1 cellular context compared by ENCODE assay signal in the genomic region with DNA sequence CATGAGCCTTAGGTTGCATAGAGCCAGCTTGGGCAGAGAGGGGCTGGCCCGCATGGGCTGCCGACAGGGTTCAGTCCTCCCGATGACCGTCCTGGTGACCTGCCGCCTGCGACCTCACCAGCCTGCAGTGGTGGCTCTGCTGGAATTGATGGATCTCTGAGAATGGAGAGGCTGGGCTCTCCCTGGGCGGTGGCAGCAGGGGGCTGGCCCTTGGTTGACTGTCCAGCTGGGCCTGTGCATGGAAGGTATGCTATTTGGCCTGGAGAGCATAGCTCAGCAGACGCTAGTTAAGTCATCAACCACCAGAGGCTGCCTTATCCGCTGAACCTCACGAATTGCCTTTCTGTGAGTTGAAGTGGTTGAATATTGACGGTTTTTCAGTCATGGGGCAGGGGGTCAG.
TF ChIP-seq lines count a peak whose summit lies in the region.

No MANE protein-coding gene starts in this region.

TF ChIP-seq in IMR-90, 13 proteins besides CTCF, POLR2A, EP300 and RAD21 (continued from another document):
- TF ChIP-seq MXI1 (IDR thresholded peaks at IDR 0.05; ENCODE audit: borderline replicate concordance, low read depth, low read length) = no peak
- no peak for TF ChIP-seq BHLHE40 (IDR thresholded peaks at IDR 0.05; ENCODE audit: low read depth, low read length)
- TF ChIP-seq SMC3 (IDR thresholded peaks at IDR 0.05; ENCODE audit: low read depth, low read length) = no peak
- no peak for TF ChIP-seq NFE2L2 (IDR thresholded peaks at IDR 0.05; ENCODE audit: low read depth, low read length)
- no peak for TF ChIP-seq RFX5 (IDR thresholded peaks at IDR 0.05; ENCODE audit: low read depth, low read length)
- no peak for TF ChIP-seq CEBPB (IDR thresholded peaks at IDR 0.05; ENCODE audit: low read depth, low read length)
- no peak for TF ChIP-seq MAZ (IDR thresholded peaks at IDR 0.05; ENCODE audit: borderline replicate concordance, low read depth, low read length)
- no peak for TF ChIP-seq FOS (IDR thresholded peaks at IDR 0.05; ENCODE audit: low read depth, low read length)
- TF ChIP-seq RCOR1 (IDR thresholded peaks at IDR 0.05; ENCODE audit: insufficient replicate concordance, low read length) = no peak
- TF ChIP-seq, protein P1, sequence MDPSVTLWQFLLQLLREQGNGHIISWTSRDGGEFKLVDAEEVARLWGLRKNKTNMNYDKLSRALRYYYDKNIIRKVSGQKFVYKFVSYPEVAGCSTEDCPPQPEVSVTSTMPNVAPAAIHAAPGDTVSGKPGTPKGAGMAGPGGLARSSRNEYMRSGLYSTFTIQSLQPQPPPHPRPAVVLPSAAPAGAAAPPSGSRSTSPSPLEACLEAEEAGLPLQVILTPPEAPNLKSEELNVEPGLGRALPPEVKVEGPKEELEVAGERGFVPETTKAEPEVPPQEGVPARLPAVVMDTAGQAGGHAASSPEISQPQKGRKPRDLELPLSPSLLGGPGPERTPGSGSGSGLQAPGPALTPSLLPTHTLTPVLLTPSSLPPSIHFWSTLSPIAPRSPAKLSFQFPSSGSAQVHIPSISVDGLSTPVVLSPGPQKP (IDR thresholded peaks at IDR 0.05; ENCODE audit: borderline replicate concordance, low read depth, low read length) = no peak
- TF ChIP-seq, protein P2, sequence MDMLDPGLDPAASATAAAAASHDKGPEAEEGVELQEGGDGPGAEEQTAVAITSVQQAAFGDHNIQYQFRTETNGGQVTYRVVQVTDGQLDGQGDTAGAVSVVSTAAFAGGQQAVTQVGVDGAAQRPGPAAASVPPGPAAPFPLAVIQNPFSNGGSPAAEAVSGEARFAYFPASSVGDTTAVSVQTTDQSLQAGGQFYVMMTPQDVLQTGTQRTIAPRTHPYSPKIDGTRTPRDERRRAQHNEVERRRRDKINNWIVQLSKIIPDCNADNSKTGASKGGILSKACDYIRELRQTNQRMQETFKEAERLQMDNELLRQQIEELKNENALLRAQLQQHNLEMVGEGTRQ (IDR thresholded peaks at IDR 0.05; ENCODE audit: low read depth, low read length) = no peak
